Comparison of ENCODE assay signal across 13 cellular contexts in the genomic region with DNA sequence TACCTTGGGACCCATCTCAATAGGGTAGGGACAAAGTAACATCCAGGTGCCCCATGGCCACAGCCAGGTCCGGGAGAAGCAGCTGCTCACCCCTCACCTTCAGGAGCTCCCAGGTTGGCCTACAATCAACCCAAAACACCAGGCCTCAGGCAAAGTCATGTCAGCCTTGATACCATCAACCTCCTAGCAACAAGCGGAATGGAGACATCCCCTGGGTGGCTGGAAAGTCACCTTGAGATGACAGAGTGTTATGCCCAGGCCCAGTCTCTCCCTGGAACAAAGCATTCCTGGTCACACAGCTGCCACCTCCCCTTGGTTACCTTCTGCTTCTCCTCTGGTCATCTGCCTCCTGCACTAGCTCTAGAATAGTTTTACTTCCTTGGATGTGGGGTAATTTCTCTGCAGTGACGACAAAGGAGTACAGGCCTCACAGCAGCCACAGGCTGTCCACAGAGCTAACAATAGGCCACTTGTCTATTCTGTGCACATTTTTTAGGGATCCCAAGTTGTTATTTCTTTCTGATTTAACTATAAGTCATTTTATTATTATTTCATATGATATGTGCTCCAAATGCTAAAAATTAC.
A peak's percentile ranks its signal among the peaks of the same experiment; 100 is the strongest.
DNase-seq lines count a peak whose midpoint lies in the region; ATAC-seq and TF ChIP-seq lines count a peak whose summit lies in the region.
"Had no signal": no experiment of that assay in that cellular context is flagged by ENCODE, and none has a peak within 500 bp of the region (broad histone marks: within the 10 kb centered on the region; RNA-seq: fewer than 3 reads in every experiment).

No MANE protein-coding gene starts in this region.

- ATAC-seq in IMR-90 (ENCODE audit: low read depth) (no peak), lung (ENCODE audit: insufficient read depth, low FRiP score) (no peak)
- no peak for ATAC-seq in activated T-helper 17 cell treated with anti-CD3 and anti-CD28 coated beads, Interleukin-2, amount 50 U/mL, for 72 hours (replicated peaks)

- H3K4me2 ChIP-seq in IMR-90 (ENCODE audit: low read depth, low read length): no peak overlapping the region

- CTCF ChIA-PET in IMR-90 (lab: Yijun Ruan, JAX): no interaction called here
- CTCF ChIA-PET in Caco-2 (lab: Charles Lee): no interaction called here

- no peaks in the 10 kb centered on the region for H3K9me3 ChIP-seq in IMR-90 (ENCODE audit: control insufficient read depth, insufficient read depth, low read length)
- H3K9me3 ChIP-seq in lung (ENCODE audit: control insufficient read depth in 2 of 2, insufficient read depth in 1 of 2, low read length in 1 of 2): no peaks in the 10 kb centered on the region
- no peaks in the 10 kb centered on the region for H3K9me3 ChIP-seq in subcutaneous abdominal adipose tissue (ENCODE audit: control insufficient read depth in 5 of 5, low read length in 5 of 5)
- H3K9me3 ChIP-seq in Caco-2: no peaks in the 10 kb centered on the region
- H3K9me3 ChIP-seq: BLaER1 treated with 17β-estradiol and CSF1 and Interleukin-3, amounts not matched to agents 10 nM and 100 nM had no signal

- no peaks in the 10 kb centered on the region for H3K27me3 Mint-ChIP-seq in activated T-helper 17 cell treated with anti-CD3 and anti-CD28 coated beads, Interleukin-2, amount 50 U/mL, for 72 hours
- H3K27me3 Mint-ChIP-seq in Caco-2 (ENCODE audit: insufficient read depth, unreplicated experiment): no peaks in the 10 kb centered on the region

- no peak for TF ChIP-seq RAD21 in IMR-90 (IDR thresholded peaks at IDR 0.05; ENCODE audit: low read length)

- peaks cover 88% of the 10 kb centered on the region for H3K36me3 Mint-ChIP-seq in activated T-helper 17 cell treated with anti-CD3 and anti-CD28 coated beads, Interleukin-2, amount 50 U/mL, for 72 hours (ENCODE audit: low read depth)
- peaks cover 4% of the 10 kb centered on the region for H3K36me3 Mint-ChIP-seq in Caco-2 (ENCODE audit: insufficient read depth, unreplicated experiment)

- in situ Hi-C loops in IMR-90 (cut with MboI; ENCODE audit: low sequenced_read_pairs): no loop called here

- H3K14ac ChIP-seq in IMR-90 (replicated peaks; ENCODE audit: low read depth, low read length): peak overlapping the region; percentile 55

- H3K4me1 ChIP-seq in IMR-90 (ENCODE audit: control insufficient read depth, insufficient read depth, low read length) (peaks cover 35% of the 10 kb centered on the region), lung (ENCODE audit: control insufficient read depth in 2 of 2, insufficient read depth in 2 of 2, low read length in 2 of 2) (peaks cover 4 to 11% of the 10 kb centered on the region in 2 donors), subcutaneous abdominal adipose tissue (ENCODE audit: control insufficient read depth in 5 of 5, insufficient read depth in 5 of 5, low read length in 5 of 5) (peaks cover 2 to 35% (median 23%) of the 10 kb centered on the region in 5 donors), Caco-2 (no peaks in the 10 kb centered on the region)
- H3K4me1 ChIP-seq: parathyroid adenoma had no signal

- peak overlapping the region; percentile 62 for H3K18ac ChIP-seq in IMR-90 (ENCODE audit: low read depth, low read length)

- no peak overlapping the region; the same call in 1 of the 2 replicates for H3K56ac ChIP-seq in IMR-90 (ENCODE audit: extremely low read depth, insufficient read depth, low read length)

- H3K36me3 ChIP-seq in IMR-90 (ENCODE audit: control insufficient read depth, insufficient read depth, low read length) (peaks cover 5% of the 10 kb centered on the region; the same call in 1 of the 2 replicates), lung (ENCODE audit: control insufficient read depth in 2 of 2, insufficient read depth in 2 of 2, low read length in 2 of 2) (peaks cover 0 to 1% of the 10 kb centered on the region in 2 donors), subcutaneous abdominal adipose tissue (ENCODE audit: control insufficient read depth in 5 of 5, insufficient read depth in 5 of 5, low read length in 5 of 5) (peaks cover 0 to 5% (median 3%) of the 10 kb centered on the region in 5 donors), Caco-2 (ENCODE audit: control insufficient read depth, insufficient read depth, low read length) (no peaks in the 10 kb centered on the region)

- H3K27ac Mint-ChIP-seq in activated T-helper 17 cell treated with anti-CD3 and anti-CD28 coated beads, Interleukin-2, amount 50 U/mL, for 72 hours: peak overlapping the region; percentile 77
- H3K27ac Mint-ChIP-seq in Caco-2 (ENCODE audit: unreplicated experiment): no peak overlapping the region

- no peaks in the 10 kb centered on the region for H3K9me3 Mint-ChIP-seq in activated T-helper 17 cell treated with anti-CD3 and anti-CD28 coated beads, Interleukin-2, amount 50 U/mL, for 72 hours
- no peaks in the 10 kb centered on the region for H3K9me3 Mint-ChIP-seq in Caco-2 (ENCODE audit: unreplicated experiment)

- dilution Hi-C loops in IMR-90 (cut with HindIII; ENCODE audit: low sequenced_read_pairs, unreplicated experiment): no loop called here

- H3K4me3 ChIP-seq in IMR-90 (ENCODE audit: insufficient read depth, low read depth, low read length): no peak overlapping the region
- H3K4me3 ChIP-seq in lung: no peak overlapping the region
- H3K4me3 ChIP-seq in subcutaneous abdominal adipose tissue (ENCODE audit: low read depth in 1 of 5, low read length in 5 of 5): no peak overlapping the region
- no peak overlapping the region for H3K4me3 ChIP-seq in Caco-2 (ENCODE audit: low read depth, low read length)
- H3K4me3 ChIP-seq: BLaER1 treated with 17β-estradiol and CSF1 and Interleukin-3, amounts not matched to agents 10 nM and 100 nM had no signal

- peak overlapping the region; percentile 36 to 56; a peak in 2 of 4 replicates for H4K8ac ChIP-seq in IMR-90 (ENCODE audit: low read depth in 2 of 2, low read length in 2 of 2)

- H4K5ac ChIP-seq in IMR-90 (ENCODE audit: low read depth, low read length): peak overlapping the region; percentile 13

- H2BK20ac ChIP-seq in IMR-90 (ENCODE audit: low read depth, low read length): peak overlapping the region; percentile 71

- no peak overlapping the region for H3K4me3 Mint-ChIP-seq in activated T-helper 17 cell treated with anti-CD3 and anti-CD28 coated beads, Interleukin-2, amount 50 U/mL, for 72 hours
- H3K4me3 Mint-ChIP-seq in Caco-2 (ENCODE audit: unreplicated experiment): no peak overlapping the region

- intact Hi-C loops in IMR-90 (cut with micrococcal nuclease) (no loop called here), Caco-2 (cut with micrococcal nuclease; ENCODE audit: unreplicated experiment) (no loop called here)

- H2BK120ac ChIP-seq in IMR-90 (ENCODE audit: low read depth, low read length): peak overlapping the region; percentile 67

- TF ChIP-seq CTCF in IMR-90 (conservative IDR thresholded peaks at IDR 0.05; ENCODE audit: low read depth, low read length): no peak
- no peak for TF ChIP-seq CTCF in lung (IDR thresholded peaks at IDR 0.05; ENCODE audit: control extremely low read depth, extremely low read depth)
- no peak for TF ChIP-seq CTCF in Caco-2 (IDR thresholded peaks at IDR 0.05; ENCODE audit: insufficient read depth in 1 of 2, low read depth in 1 of 2, low read length in 1 of 2, severe bottlenecking in 1 of 2, unreplicated experiment in 1 of 2)

- 0 out of 3 replicates have a peak overlapping the region, but pooled peaks have one; percentile 7 for H2BK15ac ChIP-seq in IMR-90 (ENCODE audit: low read depth, low read length)

- TF ChIP-seq POLR2A in IMR-90 (IDR thresholded peaks at IDR 0.05; ENCODE audit: low read depth, low read length): no peak

- peak overlapping the region; percentile 56 for H3K23ac ChIP-seq in IMR-90 (ENCODE audit: low read depth, low read length)

- peaks cover 32% of the 10 kb centered on the region for H3K4me1 Mint-ChIP-seq in activated T-helper 17 cell treated with anti-CD3 and anti-CD28 coated beads, Interleukin-2, amount 50 U/mL, for 72 hours
- peaks cover 6% of the 10 kb centered on the region for H3K4me1 Mint-ChIP-seq in Caco-2 (ENCODE audit: low read depth, unreplicated experiment)

- peaks cover 31 to 61% of the 10 kb centered on the region in 2 experiments for H3K79me1 ChIP-seq in IMR-90 (ENCODE audit: low read depth in 1 of 2, low read length in 2 of 2)

- H3K9me1 ChIP-seq in IMR-90 (ENCODE audit: insufficient read depth, low read length): peaks cover 36% of the 10 kb centered on the region

- H2AK9ac ChIP-seq in IMR-90 (replicated peaks; ENCODE audit: low read depth, low read length, poor library complexity): peak overlapping the region; percentile 77

- H4K20me1 ChIP-seq in IMR-90 (ENCODE audit: insufficient read depth, low read length): peaks cover 21% of the 10 kb centered on the region; the same call in 1 of the 2 replicates

- DNase-seq in IMR-90 (no peak), lung (ENCODE audit: low spot score) (no peak), Caco-2 (no peak), NCI-H2227 (lab: John Stamatoyannopoulos, UW; ENCODE audit: unreplicated experiment) (no peak), NCI-H146 (lab: John Stamatoyannopoulos, UW) (no peak)
- DNase-seq: activated effector memory CD4-positive, alpha-beta T cell treated with Interleukin-2 at 50 U/mL for 16 hours; amygdala; DMS79 treated with DMSO at 0.1 percent for 48 hours had no signal

- H3K27ac ChIP-seq in IMR-90 (ENCODE audit: insufficient read depth, low read length): peak overlapping the region; percentile 60; the same call in 1 of the 2 replicates
- H3K27ac ChIP-seq in lung (ENCODE audit: low read depth in 1 of 2, low read length in 1 of 2): peak overlapping the region; percentile 54 to 71
- peak overlapping the region; percentile 68 for H3K27ac ChIP-seq in subcutaneous abdominal adipose tissue (ENCODE audit: low read depth, low read length)
- H3K27ac ChIP-seq: BLaER1 treated with 17β-estradiol and CSF1 and Interleukin-3, amounts not matched to agents 10 nM and 100 nM; parathyroid adenoma; VCaP had no signal

- H3K9ac ChIP-seq in IMR-90 (ENCODE audit: low read depth, low read length) (no peak overlapping the region), subcutaneous abdominal adipose tissue (ENCODE audit: low read length in 5 of 5) (no peak overlapping the region)
- H3K9ac ChIP-seq: parathyroid adenoma had no signal

- peak overlapping the region; percentile 85 for H2AK5ac ChIP-seq in IMR-90 (ENCODE audit: low read depth, low read length)

- BruUV-seq in IMR-90 (replicated peaks; lab: Mats Ljungman, UMichigan) (no TSS peak), Caco-2 (replicated peaks; lab: Mats Ljungman, UMichigan) (no TSS peak)

- WGBS in IMR-90 (ENCODE audit: extremely low coverage in 2 of 2, insufficient read length in 1 of 2), 2 experiments: 43% methylated on average over 1 of the region's 3 CpGs; no CpG with 5 or more reads in 1 of the 2 experiments
- 55 to 70% methylated on average over 3 of the region's 3 CpGs for WGBS in lung, 2 donors

- H2AFZ ChIP-seq in IMR-90 (replicated peaks; ENCODE audit: low read length, poor library complexity): peak overlapping the region; percentile 53
- H2AFZ ChIP-seq: parathyroid adenoma had no signal

- no peaks in the 10 kb centered on the region for H3K27me3 ChIP-seq in IMR-90 (ENCODE audit: control insufficient read depth, insufficient read depth, low read length)
- H3K27me3 ChIP-seq in lung (ENCODE audit: control insufficient read depth, insufficient read depth): no peaks in the 10 kb centered on the region
- no peaks in the 10 kb centered on the region for H3K27me3 ChIP-seq in subcutaneous abdominal adipose tissue (ENCODE audit: control insufficient read depth in 5 of 5, insufficient read depth in 4 of 5, low read length in 5 of 5)
- no peaks in the 10 kb centered on the region for H3K27me3 ChIP-seq in Caco-2 (replicated peaks; ENCODE audit: control insufficient read depth, insufficient read depth, low read length)
- H3K27me3 ChIP-seq: BLaER1 treated with 17β-estradiol and CSF1 and Interleukin-3, amounts not matched to agents 10 nM and 100 nM had no signal

- peak overlapping the region; percentile 60; the same call in 1 of the 2 replicates for H4K91ac ChIP-seq in IMR-90 (ENCODE audit: insufficient read depth, low read depth, low read length)

- POLR2A ChIA-PET in IMR-90 (lab: Charles Lee; ENCODE audit: unreplicated experiment) (no interaction called here), Caco-2 (lab: Charles Lee) (no interaction called here)

- peak overlapping the region; percentile 46 for H2BK5ac ChIP-seq in IMR-90 (ENCODE audit: low read depth, low read length, poor library complexity, severe bottlenecking)

- H3K4ac ChIP-seq in IMR-90 (ENCODE audit: low read depth, low read length): peak overlapping the region; percentile 83
